2 cellular contexts compared by ENCODE assay signal in the genomic region with DNA sequence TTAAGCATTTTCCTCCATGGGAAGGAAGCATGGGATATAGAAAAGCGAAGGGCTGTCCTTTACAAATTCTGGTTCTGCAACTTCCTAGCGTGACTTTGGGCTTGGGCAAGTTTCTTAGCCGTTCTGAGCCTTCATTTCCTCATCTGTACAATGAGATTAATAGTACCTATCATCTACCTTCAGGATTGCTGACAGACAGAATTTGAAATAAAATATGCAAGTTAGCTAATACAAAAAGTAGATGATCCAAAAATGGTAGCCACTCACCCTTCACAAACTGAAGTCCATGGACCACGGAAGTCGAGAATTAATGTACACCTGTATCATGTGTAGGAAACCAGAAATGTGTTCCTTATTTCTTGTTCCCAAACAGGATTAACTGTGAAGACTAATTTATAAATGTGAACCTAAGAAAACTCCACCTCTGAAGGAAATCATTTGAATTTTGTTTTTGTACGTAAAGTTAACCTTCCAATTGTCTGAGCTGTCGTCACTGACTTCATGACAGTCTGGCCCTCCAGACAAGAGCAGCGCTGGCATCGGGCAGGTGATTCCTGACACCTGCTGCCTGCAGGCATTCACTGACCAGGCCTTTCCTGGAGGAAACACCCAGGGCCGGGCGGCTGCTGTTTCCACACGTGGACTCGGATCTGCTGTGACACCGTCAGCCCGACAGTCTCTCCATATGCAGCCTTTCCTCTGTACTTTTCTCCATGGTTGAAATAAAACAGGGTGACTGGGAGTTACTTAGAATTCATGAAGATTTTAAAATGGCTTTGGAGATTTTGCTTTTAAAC.
TF ChIP-seq lines count a peak whose summit lies in the region.

No MANE protein-coding gene starts in this region.

TF ChIP-seq in K562, 482 proteins besides CTCF, POLR2A, EP300 and RAD21:
- TF ChIP-seq MAFG (tag; conservative IDR thresholded peaks at IDR 0.05) (peak; percentile 15; the same call in 1 of the 2 replicates), SIRT6 (IDR thresholded peaks at IDR 0.05; ENCODE audit: low read depth, low read length) (no peak), ZNF316 (IDR thresholded peaks at IDR 0.05) (peak; percentile 58), ILK (tag; IDR thresholded peaks at IDR 0.05; ENCODE audit: borderline replicate concordance, low read depth) (no peak), EGR1 (conservative IDR thresholded peaks at IDR 0.05) (no peak), TAF7 (tag; IDR thresholded peaks at IDR 0.05) (no peak), POLR2AphosphoS5 (IDR thresholded peaks at IDR 0.05; ENCODE audit: control insufficient read depth, insufficient read depth, low read depth, low read length) (0 out of 2 replicates have a peak, but pooled peaks have one; percentile 13), YBX1 (IDR thresholded peaks at IDR 0.05) (no peak), TAF1 (IDR thresholded peaks at IDR 0.05; ENCODE audit: control insufficient read depth, extremely low read depth, insufficient read depth, low read length, severe bottlenecking) (no peak), ZNF584 (CRISPR knock-in tag; IDR thresholded peaks at IDR 0.05; ENCODE audit: low read depth) (no peak)

TF ChIP-seq in HepG2, 621 proteins besides CTCF, POLR2A, EP300 and RAD21 (continued from another document):
- TF ChIP-seq, protein P1, sequence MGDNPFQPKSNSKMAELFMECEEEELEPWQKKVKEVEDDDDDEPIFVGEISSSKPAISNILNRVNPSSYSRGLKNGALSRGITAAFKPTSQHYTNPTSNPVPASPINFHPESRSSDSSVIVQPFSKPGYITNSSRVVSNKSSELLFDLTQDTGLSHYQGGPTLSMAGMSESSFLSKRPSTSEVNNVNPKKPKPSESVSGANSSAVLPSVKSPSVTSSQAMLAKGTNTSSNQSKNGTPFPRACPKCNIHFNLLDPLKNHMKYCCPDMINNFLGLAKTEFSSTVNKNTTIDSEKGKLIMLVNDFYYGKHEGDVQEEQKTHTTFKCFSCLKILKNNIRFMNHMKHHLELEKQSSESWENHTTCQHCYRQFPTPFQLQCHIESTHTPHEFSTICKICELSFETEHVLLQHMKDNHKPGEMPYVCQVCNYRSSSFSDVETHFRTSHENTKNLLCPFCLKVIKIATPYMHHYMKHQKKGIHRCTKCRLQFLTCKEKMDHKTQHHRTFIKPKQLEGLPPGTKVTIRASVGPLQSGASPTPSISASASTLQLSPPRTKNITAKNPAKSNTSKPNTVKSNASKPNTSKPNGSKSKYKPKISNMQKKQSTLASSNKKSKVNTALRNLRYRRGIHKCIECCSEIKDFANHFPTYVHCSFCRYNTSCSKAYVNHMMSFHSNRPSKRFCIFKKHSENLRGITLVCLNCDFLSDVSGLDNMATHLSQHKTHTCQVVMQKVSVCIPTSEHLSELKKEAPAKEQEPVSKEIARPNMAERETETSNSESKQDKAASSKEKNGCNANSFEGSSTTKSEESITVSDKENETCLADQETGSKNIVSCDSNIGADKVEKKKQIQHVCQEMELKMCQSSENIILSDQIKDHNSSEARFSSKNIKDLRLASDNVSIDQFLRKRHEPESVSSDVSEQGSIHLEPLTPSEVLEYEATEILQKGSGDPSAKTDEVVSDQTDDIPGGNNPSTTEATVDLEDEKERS (CRISPR knock-in tag; IDR thresholded peaks at IDR 0.05): no peak
- TF ChIP-seq, protein P2, sequence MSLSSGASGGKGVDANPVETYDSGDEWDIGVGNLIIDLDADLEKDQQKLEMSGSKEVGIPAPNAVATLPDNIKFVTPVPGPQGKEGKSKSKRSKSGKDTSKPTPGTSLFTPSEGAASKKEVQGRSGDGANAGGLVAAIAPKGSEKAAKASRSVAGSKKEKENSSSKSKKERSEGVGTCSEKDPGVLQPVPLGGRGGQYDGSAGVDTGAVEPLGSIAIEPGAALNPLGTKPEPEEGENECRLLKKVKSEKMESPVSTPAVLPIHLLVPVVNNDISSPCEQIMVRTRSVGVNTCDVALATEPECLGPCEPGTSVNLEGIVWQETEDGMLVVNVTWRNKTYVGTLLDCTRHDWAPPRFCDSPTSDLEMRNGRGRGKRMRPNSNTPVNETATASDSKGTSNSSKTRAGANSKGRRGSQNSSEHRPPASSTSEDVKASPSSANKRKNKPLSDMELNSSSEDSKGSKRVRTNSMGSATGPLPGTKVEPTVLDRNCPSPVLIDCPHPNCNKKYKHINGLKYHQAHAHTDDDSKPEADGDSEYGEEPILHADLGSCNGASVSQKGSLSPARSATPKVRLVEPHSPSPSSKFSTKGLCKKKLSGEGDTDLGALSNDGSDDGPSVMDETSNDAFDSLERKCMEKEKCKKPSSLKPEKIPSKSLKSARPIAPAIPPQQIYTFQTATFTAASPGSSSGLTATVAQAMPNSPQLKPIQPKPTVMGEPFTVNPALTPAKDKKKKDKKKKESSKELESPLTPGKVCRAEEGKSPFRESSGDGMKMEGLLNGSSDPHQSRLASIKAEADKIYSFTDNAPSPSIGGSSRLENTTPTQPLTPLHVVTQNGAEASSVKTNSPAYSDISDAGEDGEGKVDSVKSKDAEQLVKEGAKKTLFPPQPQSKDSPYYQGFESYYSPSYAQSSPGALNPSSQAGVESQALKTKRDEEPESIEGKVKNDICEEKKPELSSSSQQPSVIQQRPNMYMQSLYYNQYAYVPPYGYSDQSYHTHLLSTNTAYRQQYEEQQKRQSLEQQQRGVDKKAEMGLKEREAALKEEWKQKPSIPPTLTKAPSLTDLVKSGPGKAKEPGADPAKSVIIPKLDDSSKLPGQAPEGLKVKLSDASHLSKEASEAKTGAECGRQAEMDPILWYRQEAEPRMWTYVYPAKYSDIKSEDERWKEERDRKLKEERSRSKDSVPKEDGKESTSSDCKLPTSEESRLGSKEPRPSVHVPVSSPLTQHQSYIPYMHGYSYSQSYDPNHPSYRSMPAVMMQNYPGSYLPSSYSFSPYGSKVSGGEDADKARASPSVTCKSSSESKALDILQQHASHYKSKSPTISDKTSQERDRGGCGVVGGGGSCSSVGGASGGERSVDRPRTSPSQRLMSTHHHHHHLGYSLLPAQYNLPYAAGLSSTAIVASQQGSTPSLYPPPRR (CRISPR knock-in tag; IDR thresholded peaks at IDR 0.05; ENCODE audit: borderline replicate concordance): no peak
- TF ChIP-seq ZNF777 (CRISPR knock-in tag; IDR thresholded peaks at IDR 0.05): no peak
- no peak for TF ChIP-seq JDP2 (CRISPR knock-in tag; IDR thresholded peaks at IDR 0.05; ENCODE audit: borderline replicate concordance)
- peak; percentile 55; the same call in 1 of the 2 replicates for TF ChIP-seq MAFF (IDR thresholded peaks at IDR 0.05; ENCODE audit: low read depth, low read length)
- no peak for TF ChIP-seq SRF (IDR thresholded peaks at IDR 0.05; ENCODE audit: low read depth, low read length)
- TF ChIP-seq AGO2 (optimal IDR thresholded peaks at IDR 0.05; ENCODE audit: low read depth, low read length): peak; percentile 31
- TF ChIP-seq ZNF839 (CRISPR knock-in tag; IDR thresholded peaks at IDR 0.05; ENCODE audit: borderline replicate concordance): no peak
- TF ChIP-seq PPARG (CRISPR knock-in tag; conservative IDR thresholded peaks at IDR 0.05): no peak
- TF ChIP-seq ARHGAP35 (CRISPR knock-in tag; IDR thresholded peaks at IDR 0.05; ENCODE audit: borderline replicate concordance): no peak
- TF ChIP-seq ZNF879 (CRISPR knock-in tag; IDR thresholded peaks at IDR 0.05): no peak
TF ChIP-seq in HepG2: peak in this region for 3.
